In the genomic region with DNA sequence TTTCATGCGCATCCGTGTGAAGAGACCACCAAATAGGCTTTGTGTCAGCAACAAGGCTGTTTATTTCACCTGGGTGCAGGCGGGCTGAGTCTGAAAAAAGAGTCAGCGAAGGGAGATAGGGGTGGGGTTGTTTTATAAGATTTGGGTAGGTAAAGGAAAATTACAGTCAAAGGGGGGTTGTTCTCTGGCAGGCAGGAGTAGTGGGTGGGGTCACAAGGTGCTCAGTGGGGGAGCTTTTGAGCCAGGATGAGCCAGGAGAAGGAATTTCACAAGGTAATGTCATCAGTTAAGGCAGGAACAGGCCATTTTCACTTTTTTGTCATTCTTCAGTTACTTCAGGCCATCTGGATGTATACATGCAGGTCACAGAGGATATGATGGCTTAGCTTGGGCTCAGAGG, we compare ENCODE assay signal across 13 cellular contexts. TPM values are rescaled to one million over a fixed set of nuclear protein-coding genes. Genes with fewer than 3 reads are reported as not detected.
"Had no signal": no experiment of that assay in that cellular context is flagged by ENCODE, and none has a peak within 500 bp of the region (broad histone marks: within the 10 kb centered on the region; RNA-seq: fewer than 3 reads in every experiment).

No MANE protein-coding gene starts in this region.

RNA-seq across cellular contexts. Expression of gene STRIT1, which starts 19.0 kb away (rescaled TPM):
- total RNA-seq: stomach, subcutaneous adipose tissue, suprapubic skin, temporal lobe, testis, thoracic aorta, thyroid gland, tibial nerve, upper lobe of right lung, ureter, uterus, vagina had no signal
- polyA plus RNA-seq: urinary bladder had no signal
